16 cellular contexts compared by ENCODE assay signal in the genomic region with DNA sequence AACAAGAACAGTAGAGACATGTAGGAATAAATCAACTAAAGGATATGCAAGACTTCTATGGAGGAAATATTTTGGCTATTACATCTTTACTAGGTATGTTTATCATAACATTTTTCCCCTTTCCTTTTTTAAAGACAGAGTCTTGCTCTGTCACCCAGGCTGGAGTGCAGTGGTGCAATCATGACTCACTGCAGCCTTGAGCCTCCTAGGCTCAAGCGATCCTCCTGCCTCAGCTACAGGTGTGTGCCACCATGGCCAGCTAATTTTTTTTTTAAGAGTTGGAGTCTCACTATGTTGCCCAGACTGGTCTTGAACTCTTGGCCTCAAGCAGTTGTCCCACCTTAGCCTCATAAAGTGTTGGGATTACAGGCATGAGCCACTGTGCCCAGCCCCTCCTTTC. TPM values are rescaled to one million over a fixed set of nuclear protein-coding genes. Genes with fewer than 3 reads are reported as not detected.
DNase-seq lines count a peak whose midpoint lies in the region; ATAC-seq and TF ChIP-seq lines count a peak whose summit lies in the region.
"Had no signal": no experiment of that assay in that cellular context is flagged by ENCODE, and none has a peak within 500 bp of the region (broad histone marks: within the 10 kb centered on the region; RNA-seq: fewer than 3 reads in every experiment).

No MANE protein-coding gene starts in this region.

- H3K79me2 ChIP-seq in GM23248 (ENCODE audit: insufficient read depth) = no peaks in the 10 kb centered on the region

- H3K79me1 ChIP-seq in mesenchymal stem cell (replicated peaks; ENCODE audit: low read length, poor library complexity, severe bottlenecking) = no peaks in the 10 kb centered on the region

- H3K4me1 ChIP-seq in GM23248 (ENCODE audit: insufficient read depth) (peaks cover 53% of the 10 kb centered on the region), RWPE2 (ENCODE audit: insufficient read depth, poor library complexity, severe bottlenecking) (peaks cover 4% of the 10 kb centered on the region), mesenchymal stem cell (ENCODE audit: control insufficient read depth, insufficient read depth, low read depth, low read length) (peaks cover 2% of the 10 kb centered on the region), right atrium auricular region (no peaks in the 10 kb centered on the region)

- DNase-seq in GM23248 (peak; percentile 48), RWPE2 (ENCODE audit: low spot score) (no peak), choroid plexus epithelial cell (ENCODE audit: low read depth) (peak; percentile 34), mesenchymal stem cell (peak; percentile 18), right atrium auricular region (ENCODE audit: low spot score) (no peak)
- no peak for DNase-seq in stimulated activated CD4-positive, alpha-beta T cell treated with anti-CD3 and anti-CD28 coated beads, Interleukin-15, amount 100 ng/mL, for 24 hours
- DNase-seq: ACHN; CD4-positive, alpha-beta memory T cell; H7; NCI-H1048; NCI-H1694; NCI-H2107; NCI-H345; NCI-H526 treated with DMSO at 0.1 percent for 48 hours had no signal

- no peaks in the 10 kb centered on the region for H3K9me3 ChIP-seq in GM23248 (ENCODE audit: low read depth)
- no peaks in the 10 kb centered on the region for H3K9me3 ChIP-seq in RWPE2 (ENCODE audit: severe bottlenecking)
- H3K9me3 ChIP-seq in mesenchymal stem cell (ENCODE audit: control insufficient read depth, low read length) = no peaks in the 10 kb centered on the region
- H3K9me3 ChIP-seq in right atrium auricular region = no peaks in the 10 kb centered on the region

- H2BK15ac ChIP-seq in mesenchymal stem cell (ENCODE audit: low read depth, poor library complexity, severe bottlenecking) = no peak overlapping the region

- H2AFZ ChIP-seq in GM23248 (no peak overlapping the region), mesenchymal stem cell (ENCODE audit: low read depth, low read length) (no peak overlapping the region)

- no peak overlapping the region for H3K4ac ChIP-seq in mesenchymal stem cell (ENCODE audit: low read depth in 1 of 2, low read length in 2 of 2)

- no peak overlapping the region for H3K23ac ChIP-seq in mesenchymal stem cell (ENCODE audit: low read length in 2 of 2)

- in situ Hi-C loops in GM23248 (cut with MboI) = no loop called here

- TF ChIP-seq CTCF in RWPE2 (IDR thresholded peaks at IDR 0.05; ENCODE audit: poor library complexity, severe bottlenecking) (no peak), choroid plexus epithelial cell (conservative IDR thresholded peaks at IDR 0.05; ENCODE audit: low read depth, low read length) (no peak), right atrium auricular region (IDR thresholded peaks at IDR 0.05) (no peak)

- peaks cover 25% of the 10 kb centered on the region; the same call in 1 of the 2 replicates for H3F3A ChIP-seq in GM23248 (ENCODE audit: insufficient read depth)

- H3K14ac ChIP-seq in mesenchymal stem cell (ENCODE audit: low read length in 2 of 2) = no peak overlapping the region

- no peak overlapping the region for H2BK120ac ChIP-seq in mesenchymal stem cell (ENCODE audit: low read depth, low read length)

- no peak overlapping the region for H3K18ac ChIP-seq in mesenchymal stem cell (ENCODE audit: low read depth in 1 of 2, low read length in 2 of 2)

- H3K27ac ChIP-seq in GM23248 (no peak overlapping the region), RWPE2 (ENCODE audit: poor library complexity, severe bottlenecking) (no peak overlapping the region), mesenchymal stem cell (ENCODE audit: low read length, poor library complexity, severe bottlenecking) (no peak overlapping the region), right atrium auricular region (no peak overlapping the region)

- H2BK12ac ChIP-seq in mesenchymal stem cell (ENCODE audit: low read length in 2 of 2) = no peak overlapping the region

- no peaks in the 10 kb centered on the region for H4K20me1 ChIP-seq in GM23248 (ENCODE audit: insufficient read depth)

- WGBS in GM23248 (ENCODE audit: low coverage in 1 of 2, low lambda C conversion rate in 2 of 2, missing lambda C conversion rate in 2 of 2), 2 experiments = 67 to 73% methylated on average over 1 of the region's 1 CpG
- 88% methylated on average over 1 of the region's 1 CpG for WGBS in mesenchymal stem cell

- H2BK5ac ChIP-seq in mesenchymal stem cell (ENCODE audit: low read depth, low read length, poor library complexity, severe bottlenecking) = no peak overlapping the region

- no peak overlapping the region for H4K8ac ChIP-seq in mesenchymal stem cell (ENCODE audit: low read length)

- H3K36me3 ChIP-seq in GM23248 (ENCODE audit: low read depth) (no peaks in the 10 kb centered on the region), RWPE2 (ENCODE audit: low read depth) (no peaks in the 10 kb centered on the region), mesenchymal stem cell (ENCODE audit: control insufficient read depth in 1 of 2, insufficient read depth in 2 of 2, low read depth in 1 of 2, low read length in 2 of 2) (no peaks in the 10 kb centered on the region), right atrium auricular region (no peaks in the 10 kb centered on the region)

- peak; percentile 71; the same call in 2 of the 3 replicates for ATAC-seq in RWPE2 (ENCODE audit: low read depth)
- no peak for ATAC-seq in HG02571 (IDR thresholded peaks at IDR 0.05; ENCODE audit: unreplicated experiment)
- no peak for ATAC-seq in HG03280 (IDR thresholded peaks at IDR 0.05; ENCODE audit: unreplicated experiment)

- H4K91ac ChIP-seq in mesenchymal stem cell (ENCODE audit: low read length) = no peak overlapping the region

- H3K9me2 ChIP-seq in GM23248 (ENCODE audit: insufficient read depth) = no peaks in the 10 kb centered on the region

- H2AK5ac ChIP-seq in mesenchymal stem cell (ENCODE audit: low read length, severe bottlenecking) = no peak overlapping the region

- H3K4me2 ChIP-seq in GM23248 (ENCODE audit: unreplicated experiment) (no peak overlapping the region), mesenchymal stem cell (ENCODE audit: low read length, poor library complexity, severe bottlenecking) (no peak overlapping the region)

- H3K9ac ChIP-seq in GM23248 (no peak overlapping the region), mesenchymal stem cell (ENCODE audit: low read length) (no peak overlapping the region)

- no peak overlapping the region for H3K4me3 ChIP-seq in GM23248
- H3K4me3 ChIP-seq in RWPE2 (ENCODE audit: severe bottlenecking) = no peak overlapping the region
- no peak overlapping the region for H3K4me3 ChIP-seq in choroid plexus epithelial cell (ENCODE audit: low read depth, low read length)
- H3K4me3 ChIP-seq in mesenchymal stem cell (ENCODE audit: insufficient read depth in 1 of 2, low read depth in 1 of 2, low read length in 2 of 2) = no peak overlapping the region
- no peak overlapping the region for H3K4me3 ChIP-seq in right atrium auricular region

- H3K27me3 ChIP-seq in GM23248 (replicated peaks; ENCODE audit: insufficient read depth) (no peaks in the 10 kb centered on the region), RWPE2 (ENCODE audit: insufficient read depth, poor library complexity, severe bottlenecking) (no peaks in the 10 kb centered on the region), mesenchymal stem cell (ENCODE audit: control insufficient read depth in 1 of 2, insufficient read depth in 1 of 2, low read length in 2 of 2) (no peaks in the 10 kb centered on the region), right atrium auricular region (no peaks in the 10 kb centered on the region)

RNA-seq across cellular contexts. Expression of gene AKAP7, which starts 37.0 kb away (rescaled TPM):
- 8.2 and 11.5 TPM in 2 replicates for total RNA-seq in GM23248 (2014; rRNA removed; shearing (Covaris generic))
- 3.2 and 3.4 TPM in 2 replicates for polyA plus RNA-seq in GM23248 (2016; fragmentation: Nextera tagmentation; extraction: Ambion mirVana)
- 3.4 TPM for polyA plus RNA-seq in mesenchymal stem cell (2013, experiment 1 of 2)
- polyA plus RNA-seq in mesenchymal stem cell (2013, experiment 2 of 2) = 3.4 TPM
- 10 to 100 TPM; 10.2 to 11.6 TPM for total RNA-seq in right atrium auricular region

Comparison
In these comparisons a context has a peak if more than half of its experiments do, and no peak if none do; other contexts are left out.
1. DNase-seq: peak in GM23248 (single experiment), choroid plexus epithelial cell (single experiment) and mesenchymal stem cell (single experiment); none in RWPE2 (single experiment), stimulated activated CD4-positive, alpha-beta T cell treated with anti-CD3 and anti-CD28 coated beads, Interleukin-15, amount 100 ng/mL, for 24 hours (single experiment) and right atrium auricular region (single experiment).